Comparison of ENCODE assay signal across 18 cellular contexts in genomic region chr12:93984005-93984404, GRCh38.
DNase-seq lines count a peak whose midpoint lies in the region; ATAC-seq, FAIRE-seq and TF ChIP-seq lines count a peak whose summit lies in the region.
"Had no signal": no experiment of that assay in that cellular context is flagged by ENCODE, and none has a peak within 500 bp of the region (broad histone marks: within the 10 kb centered on the region; RNA-seq: fewer than 3 reads in every experiment).

No MANE protein-coding gene starts in this region.

- TF ChIP-seq CTCF in HepG2 (CRISPR knock-in tag; IDR thresholded peaks at IDR 0.05), result no peak
- no peak for TF ChIP-seq CTCF in right lobe of liver (IDR thresholded peaks at IDR 0.05)
- TF ChIP-seq CTCF in stomach (IDR thresholded peaks at IDR 0.05), result no peak

- H3K27me3 Mint-ChIP-seq in activated T-helper 1 cell treated with anti-CD3 and anti-CD28 coated beads, Interleukin-12 subunit alpha, Interleukin-12 subunit beta, Interleukin-2, Interleukin-4 antibody, amounts not matched to agents 30 ng/mL and 10 ng/mL and 1 ng/mL, durations not matched to agents 14 hours and 24 hours and 36 hours (ENCODE audit: insufficient read depth), result peaks cover 9% of the 10 kb centered on the region
- H3K27me3 Mint-ChIP-seq: CD4-positive, alpha-beta memory T cell had no signal

- DNase-seq in HepG2 (ENCODE audit: low spot score) (no peak), right lobe of liver (no peak), NCI-H524 treated with DMSO at 0.1 percent for 48 hours (lab: John Stamatoyannopoulos, UW) (peak; percentile 4), stomach (no peak), NCI-H146 treated with DMSO at 0.1 percent for 48 hours (lab: John Stamatoyannopoulos, UW; ENCODE audit: unreplicated experiment) (no peak)
- DNase-seq in activated T-helper 1 cell treated with anti-CD3 and anti-CD28 coated beads, Interleukin-12 subunit alpha, Interleukin-12 subunit beta, Interleukin-2, Interleukin-4 antibody, amounts not matched to agents 30 ng/mL and 10 ng/mL and 1 ng/mL, durations not matched to agents 14 hours and 24 hours and 36 hours (ENCODE audit: low spot score), result no peak
- DNase-seq: C1 segment of cervical spinal cord; Calu3; CD4-positive, alpha-beta memory T cell; COR-L47; DMS53; DMS79 treated with DMSO at 0.1 percent for 48 hours; H9 had no signal

- H3K9me3 Mint-ChIP-seq in activated T-helper 1 cell treated with anti-CD3 and anti-CD28 coated beads, Interleukin-12 subunit alpha, Interleukin-12 subunit beta, Interleukin-2, Interleukin-4 antibody, amounts not matched to agents 30 ng/mL and 10 ng/mL and 1 ng/mL, durations not matched to agents 14 hours and 24 hours and 36 hours, result peaks cover 6% of the 10 kb centered on the region
- H3K9me3 Mint-ChIP-seq: CD4-positive, alpha-beta memory T cell; GM23338 had no signal

- TF ChIP-seq EP300 in HepG2 (IDR thresholded peaks at IDR 0.05; ENCODE audit: low read depth in 2 of 2, low read length in 2 of 2) (no peak), HepG2 (CRISPR knock-in tag; IDR thresholded peaks at IDR 0.05; ENCODE audit: borderline replicate concordance) (no peak), stomach (IDR thresholded peaks at IDR 0.05) (no peak)

- H3K27me3 ChIP-seq in HepG2 (ENCODE audit: control insufficient read depth in 1 of 2, insufficient read depth in 2 of 2, low read length in 2 of 2) (no peaks in the 10 kb centered on the region), right lobe of liver (no peaks in the 10 kb centered on the region), stomach (no peaks in the 10 kb centered on the region)

- no peak overlapping the region for H3K4me3 ChIP-seq in HepG2 (replicated peaks in 1 of 3; ENCODE audit: insufficient read depth in 1 of 3, low read depth in 2 of 3, low read length in 3 of 3)
- H3K4me3 ChIP-seq in right lobe of liver, result no peak overlapping the region
- H3K4me3 ChIP-seq in stomach, result no peak overlapping the region
- H3K4me3 ChIP-seq: GM23338 had no signal

- H3K4me1 ChIP-seq in HepG2 (ENCODE audit: insufficient read depth, low read length) (no peaks in the 10 kb centered on the region), right lobe of liver (no peaks in the 10 kb centered on the region), stomach (peaks cover 0 to 7% (median 3%) of the 10 kb centered on the region in 4 donors)

- intact Hi-C loops in HepG2 (cut with micrococcal nuclease; ENCODE audit: unreplicated experiment), result no loop called here
- intact Hi-C loops in right lobe of liver (cut with DNase I), result no loop called here
- intact Hi-C loops in activated T-helper 1 cell treated with anti-CD3 and anti-CD28 coated beads, Interleukin-12 subunit alpha, Interleukin-12 subunit beta, Interleukin-2, Interleukin-4 antibody, amounts not matched to agents 30 ng/mL and 10 ng/mL and 1 ng/mL, durations not matched to agents 14 hours and 24 hours and 36 hours (cut with micrococcal nuclease), result no loop called here
- intact Hi-C loops in stomach (cut with DNase I; ENCODE audit: low total_unique reads), result no loop called here

- no peak overlapping the region for H3K4me2 ChIP-seq in HepG2 (ENCODE audit: low read depth, low read length)
- H3K4me2 ChIP-seq: GM23338 had no signal

- no peak for FAIRE-seq in HepG2 (lab: Jason Lieb, UNC)
- FAIRE-seq: G401.6, GM12892, GM19239 had no signal

- CTCF ChIA-PET in HepG2 (lab: Yijun Ruan, JAX; ENCODE audit: low intra/inter-chr PET ratio, low total read pairs), result no interaction called here

- no peak overlapping the region for H3K27ac ChIP-seq in HepG2 (ENCODE audit: extremely low read length, insufficient read depth, low read length)
- H3K27ac ChIP-seq in right lobe of liver, result no peak overlapping the region
- H3K27ac ChIP-seq in stomach, result no peak overlapping the region

- in situ Hi-C loops in HepG2 (cut with HindIII; ENCODE audit: extremely low pct_ligation_motif_present, low pct_unique_long_range_greater_than_20kb), result no loop called here

- no peak overlapping the region for H2AFZ ChIP-seq in HepG2 (ENCODE audit: low read length)

- peaks cover 3% of the 10 kb centered on the region for H3K36me3 Mint-ChIP-seq in activated T-helper 1 cell treated with anti-CD3 and anti-CD28 coated beads, Interleukin-12 subunit alpha, Interleukin-12 subunit beta, Interleukin-2, Interleukin-4 antibody, amounts not matched to agents 30 ng/mL and 10 ng/mL and 1 ng/mL, durations not matched to agents 14 hours and 24 hours and 36 hours (ENCODE audit: low read depth)
- H3K36me3 Mint-ChIP-seq: CD4-positive, alpha-beta memory T cell had no signal

- peak overlapping the region; percentile 11 for H3K27ac Mint-ChIP-seq in activated T-helper 1 cell treated with anti-CD3 and anti-CD28 coated beads, Interleukin-12 subunit alpha, Interleukin-12 subunit beta, Interleukin-2, Interleukin-4 antibody, amounts not matched to agents 30 ng/mL and 10 ng/mL and 1 ng/mL, durations not matched to agents 14 hours and 24 hours and 36 hours
- H3K27ac Mint-ChIP-seq: CD4-positive, alpha-beta memory T cell; GM23338; H9 had no signal

- H3K9me3 ChIP-seq in HepG2 (ENCODE audit: low read length) (no peaks in the 10 kb centered on the region), right lobe of liver (no peaks in the 10 kb centered on the region), stomach (no peaks in the 10 kb centered on the region)

- H4K20me1 ChIP-seq in HepG2 (ENCODE audit: insufficient read depth, low read length), result no peaks in the 10 kb centered on the region

- no peak overlapping the region for H3K9ac ChIP-seq in HepG2 (ENCODE audit: insufficient read depth, low read depth, low read length)

- WGBS in HepG2 (ENCODE audit: low lambda C conversion rate), result 0% methylated on average over 2 of the region's 2 CpGs
- WGBS in right lobe of liver (ENCODE audit: insufficient coverage, low coverage, low lambda C conversion rate, missing lambda C conversion rate), result 73% methylated on average over 2 of the region's 2 CpGs
- 86 to 91% (median 90%) methylated on average over 2 of the region's 2 CpGs for WGBS in stomach, 5 donors

- ATAC-seq in HepG2 (no peak), right lobe of liver (no peak)
- ATAC-seq: GM23338, HCT116 had no signal

- TF ChIP-seq RAD21 in HepG2 (CRISPR knock-in tag; IDR thresholded peaks at IDR 0.05), result no peak

- H3K4me1 Mint-ChIP-seq in activated T-helper 1 cell treated with anti-CD3 and anti-CD28 coated beads, Interleukin-12 subunit alpha, Interleukin-12 subunit beta, Interleukin-2, Interleukin-4 antibody, amounts not matched to agents 30 ng/mL and 10 ng/mL and 1 ng/mL, durations not matched to agents 14 hours and 24 hours and 36 hours (ENCODE audit: low read depth), result peaks cover 29% of the 10 kb centered on the region

- H3K4me3 Mint-ChIP-seq in activated T-helper 1 cell treated with anti-CD3 and anti-CD28 coated beads, Interleukin-12 subunit alpha, Interleukin-12 subunit beta, Interleukin-2, Interleukin-4 antibody, amounts not matched to agents 30 ng/mL and 10 ng/mL and 1 ng/mL, durations not matched to agents 14 hours and 24 hours and 36 hours, result no peak overlapping the region
- H3K4me3 Mint-ChIP-seq: CD4-positive, alpha-beta memory T cell; GM23338; H9 had no signal

- no peak for TF ChIP-seq POLR2A in HepG2 (IDR thresholded peaks at IDR 0.05; ENCODE audit: insufficient read depth in 1 of 2, low read depth in 2 of 2, low read length in 2 of 2)
- no peak for TF ChIP-seq POLR2A in right lobe of liver (IDR thresholded peaks at IDR 0.05)
- no peak for TF ChIP-seq POLR2A in stomach (IDR thresholded peaks at IDR 0.05)

- POLR2A ChIA-PET in HepG2 (lab: Yijun Ruan, JAX), result no interaction called here

- H3K79me2 ChIP-seq in HepG2 (ENCODE audit: insufficient read depth, low read length), result no peaks in the 10 kb centered on the region

- no peaks in the 10 kb centered on the region for H3K36me3 ChIP-seq in HepG2 (replicated peaks in 1 of 2; ENCODE audit: control insufficient read depth in 1 of 2, insufficient read depth in 2 of 2, low read length in 2 of 2)
- H3K36me3 ChIP-seq in right lobe of liver, result no peaks in the 10 kb centered on the region
- no peaks in the 10 kb centered on the region for H3K36me3 ChIP-seq in stomach

- no TSS peak for BruUV-seq in HepG2 (replicated peaks; lab: Mats Ljungman, UMichigan)

TF ChIP-seq in HepG2, 621 proteins besides CTCF, POLR2A, EP300 and RAD21:
- TF ChIP-seq AKAP8 (CRISPR knock-in tag; IDR thresholded peaks at IDR 0.05) (no peak), CEBPB (IDR thresholded peaks at IDR 0.05; ENCODE audit: borderline replicate concordance, low read depth, low read length) (0 out of 2 replicates have a peak, but pooled peaks have one; percentile 5)
